ENCODE assay signal across 33 cellular contexts in the genomic region with DNA sequence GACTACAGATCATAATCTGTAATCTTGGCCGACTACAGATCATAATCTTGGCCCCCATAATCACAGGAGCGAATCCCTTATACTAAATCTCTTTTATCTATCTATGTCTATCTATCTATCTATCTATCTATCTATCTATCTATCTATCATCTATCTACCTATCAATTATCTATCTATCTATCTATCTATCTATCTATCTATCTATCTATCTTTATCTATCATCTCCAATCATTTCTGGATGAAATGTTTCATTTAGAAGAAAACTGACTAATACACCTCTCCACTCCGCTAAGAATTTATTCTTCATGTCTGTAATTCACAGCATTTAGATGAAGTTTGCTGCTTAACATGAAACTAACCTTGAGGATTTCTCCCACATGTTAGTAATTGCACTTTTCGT.
"Had no signal": no experiment of that assay in that cellular context is flagged by ENCODE, and none has a peak within 500 bp of the region (broad histone marks: within the 10 kb centered on the region; RNA-seq: fewer than 3 reads in every experiment).

No MANE protein-coding gene starts in this region.

- ATAC-seq: activated naive CD4-positive, alpha-beta T cell treated with anti-CD3 and anti-CD28 coated beads, Interleukin-2, amount 50 U/mL, for 72 hours; activated naive CD8-positive, alpha-beta T cell treated with anti-CD3 and anti-CD28 coated beads, Interleukin-2, amount 50 U/mL, for 24 hours; activated T-cell treated with anti-CD3 and anti-CD28 coated beads, Interleukin-2, amount 50 U/mL, for 4 hours; activated T-cell treated with anti-CD3 and anti-CD28 coated beads, Interleukin-2, amount 50 U/mL, for 72 hours; activated T-helper 17 cell treated with anti-CD3 and anti-CD28 coated beads, Interleukin-2, amount 50 U/mL, for 72 hours; body of pancreas had no signal

- H3K4me1 ChIP-seq: adrenal gland, ascending aorta, body of pancreas, breast epithelium had no signal

- H3K36me3 ChIP-seq: adrenal gland, ascending aorta, brain microvascular endothelial cell, breast epithelium, cardiac muscle cell had no signal

- H3K4me3 ChIP-seq: adrenal gland, ascending aorta, body of pancreas, breast epithelium, cardiac muscle cell had no signal

- H3K27ac ChIP-seq: adrenal gland, ascending aorta, body of pancreas, brain microvascular endothelial cell, breast epithelium, cardiac muscle cell had no signal

- FAIRE-seq: astrocyte, bronchial epithelial cell had no signal

- DNase-seq: activated effector memory CD4-positive, alpha-beta T cell treated with anti-CD3 and anti-CD28 coated beads, Interleukin-2, amount 50 U/mL, for 16 hours; activated effector memory CD4-positive, alpha-beta T cell treated with Interleukin-2 at 50 U/mL for 16 hours; activated gamma-delta T cell; activated gamma-delta T cell treated with Interleukin-2 at 50 U/mL for 16 hours; activated naive CD4-positive, alpha-beta T cell; activated naive CD4-positive, alpha-beta T cell treated with anti-CD3 and anti-CD28 coated beads for 36 hours; activated naive CD4-positive, alpha-beta T cell treated with anti-CD3 and anti-CD28 coated beads, Interleukin-2, amount 10 ng/mL, durations not matched to agents 7 days and 5 days; activated naive CD4-positive, alpha-beta T cell treated with anti-CD3 and anti-CD28 coated beads, Interleukin-2, amount 50 U/mL, for 16 hours; activated naive CD4-positive, alpha-beta T cell treated with Interleukin-2 at 50 U/mL for 16 hours; activated naive CD8-positive, alpha-beta T cell treated with anti-CD3 and anti-CD28 coated beads for 36 hours; activated naive CD8-positive, alpha-beta T cell treated with anti-CD3 and anti-CD28 coated beads, Interleukin-2, amount 10 ng/mL, durations not matched to agents 7 days and 5 days; activated naive CD8-positive, alpha-beta T cell treated with anti-CD3 and anti-CD28 coated beads, Interleukin-2, amount 50 U/mL, for 24 hours; activated T-cell treated with anti-CD3 and anti-CD28 coated beads, Interleukin-2, amount 50 U/mL, for 24 hours; activated T-cell treated with anti-CD3 and anti-CD28 coated beads, Interleukin-2, amount 50 U/mL, for 4 hours; activated T-cell treated with anti-CD3 and anti-CD28 coated beads, Interleukin-2, amount 50 U/mL, for 48 hours; activated T-cell treated with anti-CD3 and anti-CD28 coated beads, Interleukin-2, amount 50 U/mL, for 72 hours; adrenal gland; amniotic stem cell; amygdala; anterior cingulate cortex; aorta; body of pancreas; brain microvascular endothelial cell; caudate nucleus; central memory CD4-positive, alpha-beta T cell; cerebellar nuclear complex had no signal

- H3K9me3 ChIP-seq: adrenal gland, ascending aorta, body of pancreas, breast epithelium had no signal

- H3K27me3 ChIP-seq: adrenal gland, ascending aorta, body of pancreas, brain microvascular endothelial cell, breast epithelium, cardiac muscle cell had no signal
